14 cellular contexts compared by ENCODE assay signal in genomic region chr7:105087981-105088380, GRCh38.
"Had no signal": no experiment of that assay in that cellular context is flagged by ENCODE, and none has a peak within 500 bp of the region (broad histone marks: within the 10 kb centered on the region; RNA-seq: fewer than 3 reads in every experiment).

No MANE protein-coding gene starts in this region.

- H3K27me3 ChIP-seq: ovary, spleen had no signal

- DNase-seq: activated CD4-positive, alpha-beta T cell treated with anti-CD3 and anti-CD28 coated beads, Interleukin-2, amount 50 U/mL, for 4 hours; activated CD4-positive, CD25-positive, alpha-beta regulatory T cell treated with anti-CD3 and anti-CD28 coated beads, Interleukin-2, amount 50 U/mL, for 72 hours; activated CD8-positive, alpha-beta memory T cell treated with anti-CD3 and anti-CD28 coated beads, Interleukin-2, amount 10 ng/mL, durations not matched to agents 7 days and 5 days; activated naive CD4-positive, alpha-beta T cell treated with Interleukin-2 at 50 U/mL for 16 hours; central memory CD4-positive, alpha-beta T cell; head of caudate nucleus; immature natural killer cell; ovary; spleen; T-helper 9 cell had no signal

- H3K4me3 ChIP-seq: ovary, spleen had no signal

- H3K36me3 ChIP-seq: ovary had no signal

- H3K4me1 Mint-ChIP-seq: brain, neural crest cell had no signal

- H3K27ac ChIP-seq: epithelial cell of prostate, ovary had no signal

- H3K9me3 Mint-ChIP-seq: brain, immature natural killer cell, neural crest cell had no signal

- ATAC-seq: activated CD8-positive, alpha-beta memory T cell treated with anti-CD3 and anti-CD28 coated beads, Interleukin-2, amount 10 ng/mL, durations not matched to agents 7 days and 5 days; sciatic nerve had no signal

- H3K9me3 ChIP-seq: ovary, spleen had no signal

- H3K27me3 Mint-ChIP-seq: activated CD8-positive, alpha-beta memory T cell treated with anti-CD3 and anti-CD28 coated beads, Interleukin-2, amount 10 ng/mL, durations not matched to agents 7 days and 5 days; brain had no signal

- H3K4me3 Mint-ChIP-seq: activated CD8-positive, alpha-beta memory T cell treated with anti-CD3 and anti-CD28 coated beads, Interleukin-2, amount 10 ng/mL, durations not matched to agents 7 days and 5 days; brain; immature natural killer cell; neural crest cell had no signal
